29 cellular contexts compared by ENCODE assay signal in the genomic region with DNA sequence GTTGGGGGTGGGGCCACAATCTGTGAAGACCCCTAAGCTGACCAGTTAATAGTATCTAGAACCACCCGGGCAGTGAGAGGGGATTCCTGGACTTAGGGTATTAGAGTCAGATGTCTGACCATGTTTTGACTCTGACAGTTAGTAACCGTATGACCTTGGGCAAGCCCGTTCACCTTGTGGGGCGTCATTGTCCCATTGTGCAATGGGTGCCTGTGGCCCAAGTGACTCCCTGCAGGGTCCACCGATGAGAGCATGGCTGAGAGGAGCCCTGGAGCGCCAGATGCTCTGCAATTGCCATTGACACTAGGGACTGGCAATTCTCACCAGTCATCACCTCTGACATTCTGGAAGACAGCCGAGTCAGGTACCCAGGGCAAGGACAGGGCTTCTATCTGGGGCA.
"Had no signal": no experiment of that assay in that cellular context is flagged by ENCODE, and none has a peak within 500 bp of the region (broad histone marks: within the 10 kb centered on the region; RNA-seq: fewer than 3 reads in every experiment).

No MANE protein-coding gene starts in this region.

- ATAC-seq: activated T-helper 17 cell treated with anti-CD3 and anti-CD28 coated beads, Interleukin-2, amount 50 U/mL, for 72 hours; body of pancreas; effector memory CD8-positive, alpha-beta T cell; esophagus mucosa; gastrocnemius medialis; heart left ventricle; WTC11 had no signal

- H3K4me1 ChIP-seq: gastrocnemius medialis, heart left ventricle had no signal

- H3K27ac Mint-ChIP-seq: activated CD4-positive, alpha-beta memory T cell treated with anti-CD3 and anti-CD28 coated beads, Interleukin-2, amount 10 ng/mL, durations not matched to agents 7 days and 5 days; activated CD4-positive, alpha-beta T cell treated with anti-CD3 and anti-CD28 coated beads, Interleukin-2, amount 10 ng/mL, durations not matched to agents 7 days and 5 days; activated naive CD8-positive, alpha-beta T cell; activated T-cell treated with anti-CD3 and anti-CD28 coated beads, Interleukin-2, amount 50 U/mL, for 24 hours; activated T-helper 17 cell treated with anti-CD3 and anti-CD28 coated beads, Interleukin-2, amount 50 U/mL, for 72 hours; effector memory CD8-positive, alpha-beta T cell; WTC11 had no signal

- DNase-seq: activated CD4-positive, alpha-beta memory T cell treated with anti-CD3 and anti-CD28 coated beads, Interleukin-2, amount 10 ng/mL, durations not matched to agents 7 days and 5 days; activated CD4-positive, alpha-beta T cell treated with anti-CD3 and anti-CD28 coated beads for 1 hour; activated CD4-positive, alpha-beta T cell treated with anti-CD3 and anti-CD28 coated beads for 4 hours; activated CD4-positive, alpha-beta T cell treated with anti-CD3 and anti-CD28 coated beads, Interleukin-2, amount 10 ng/mL, durations not matched to agents 7 days and 5 days; activated CD4-positive, alpha-beta T cell treated with anti-CD3 and anti-CD28 coated beads, Interleukin-2, amount 50 U/mL, for 4 hours; activated CD8-positive, alpha-beta memory T cell treated with anti-CD3 and anti-CD28 coated beads, Interleukin-2, amount 50 U/mL, for 48 hours; activated effector memory CD4-positive, alpha-beta T cell treated with Interleukin-2 at 50 U/mL for 16 hours; activated gamma-delta T cell treated with Interleukin-2 at 50 U/mL for 16 hours; activated naive CD4-positive, alpha-beta T cell treated with anti-CD3 and anti-CD28 coated beads, Interleukin-2, amount 50 U/mL, for 16 hours; activated naive CD4-positive, alpha-beta T cell treated with Interleukin-2 at 50 U/mL for 16 hours; activated T-cell treated with anti-CD3 and anti-CD28 coated beads for 4 hours; activated T-cell treated with anti-CD3 and anti-CD28 coated beads, Interleukin-2, amount 50 U/mL, for 24 hours; amniotic stem cell; body of pancreas; caudate nucleus; cortex of kidney; dermis blood vessel endothelial cell; effector CD4-positive, alpha-beta T cell; effector memory CD8-positive, alpha-beta T cell; foreskin fibroblast; gastrocnemius medialis; glutamatergic neuron; heart left ventricle; T-helper 2 cell had no signal

- H3K27ac ChIP-seq: body of pancreas, epithelial cell of prostate, gastrocnemius medialis, heart left ventricle had no signal

- H3K36me3 Mint-ChIP-seq: activated naive CD8-positive, alpha-beta T cell; WTC11 had no signal

- H3K36me3 ChIP-seq: gastrocnemius medialis, heart left ventricle had no signal

- H3K4me1 Mint-ChIP-seq: activated CD4-positive, alpha-beta memory T cell treated with anti-CD3 and anti-CD28 coated beads, Interleukin-2, amount 10 ng/mL, durations not matched to agents 7 days and 5 days; activated CD4-positive, alpha-beta T cell treated with anti-CD3 and anti-CD28 coated beads, Interleukin-2, amount 10 ng/mL, durations not matched to agents 7 days and 5 days; activated T-helper 17 cell treated with anti-CD3 and anti-CD28 coated beads, Interleukin-2, amount 50 U/mL, for 72 hours had no signal

- H3K9me3 ChIP-seq: body of pancreas, gastrocnemius medialis, heart left ventricle had no signal

- H3K4me3 ChIP-seq: body of pancreas, gastrocnemius medialis, heart left ventricle had no signal

- H3K4me3 Mint-ChIP-seq: activated CD4-positive, alpha-beta memory T cell treated with anti-CD3 and anti-CD28 coated beads, Interleukin-2, amount 10 ng/mL, durations not matched to agents 7 days and 5 days; activated CD4-positive, alpha-beta T cell treated with anti-CD3 and anti-CD28 coated beads, Interleukin-2, amount 10 ng/mL, durations not matched to agents 7 days and 5 days; activated naive CD8-positive, alpha-beta T cell; activated T-cell treated with anti-CD3 and anti-CD28 coated beads, Interleukin-2, amount 50 U/mL, for 24 hours; activated T-helper 17 cell treated with anti-CD3 and anti-CD28 coated beads, Interleukin-2, amount 50 U/mL, for 72 hours; effector memory CD8-positive, alpha-beta T cell; WTC11 had no signal

- H3K9me3 Mint-ChIP-seq: activated CD4-positive, alpha-beta memory T cell treated with anti-CD3 and anti-CD28 coated beads, Interleukin-2, amount 10 ng/mL, durations not matched to agents 7 days and 5 days; activated CD4-positive, alpha-beta T cell treated with anti-CD3 and anti-CD28 coated beads, Interleukin-2, amount 10 ng/mL, durations not matched to agents 7 days and 5 days; activated T-cell treated with anti-CD3 and anti-CD28 coated beads, Interleukin-2, amount 50 U/mL, for 24 hours; activated T-helper 17 cell treated with anti-CD3 and anti-CD28 coated beads, Interleukin-2, amount 50 U/mL, for 72 hours; effector memory CD8-positive, alpha-beta T cell; WTC11 had no signal
